ENCODE assay signal across 19 cellular contexts in genomic region chr1:21129407-21129806, GRCh38.
"Had no signal": no experiment of that assay in that cellular context is flagged by ENCODE, and none has a peak within 500 bp of the region (broad histone marks: within the 10 kb centered on the region; RNA-seq: fewer than 3 reads in every experiment).

No MANE protein-coding gene starts in this region.

- H3K27ac Mint-ChIP-seq: activated naive CD4-positive, alpha-beta T cell treated with anti-CD3 and anti-CD28 coated beads, Interleukin-2, amount 10 ng/mL, durations not matched to agents 7 days and 5 days; activated T-cell treated with anti-CD3 and anti-CD28 coated beads, Interleukin-2, amount 50 U/mL, for 72 hours; memory B cell; neural progenitor cell; stimulated activated naive B cell treated with anti-CD40 and anti-IgM and Interleukin-4, amounts not matched to agents 10 μg/mL and 1 μg/mL and 100 μg/mL, for 72 hours; T-cell had no signal

- DNase-seq: activated CD4-positive, alpha-beta T cell treated with anti-CD3 and anti-CD28 coated beads, Interleukin-2, amount 50 U/mL, for 4 hours; activated effector memory CD4-positive, alpha-beta T cell treated with Interleukin-2 at 50 U/mL for 16 hours; activated naive CD4-positive, alpha-beta T cell treated with anti-CD3 and anti-CD28 coated beads, Interleukin-2, amount 10 ng/mL, durations not matched to agents 7 days and 5 days; activated T-cell treated with anti-CD3 and anti-CD28 coated beads, Interleukin-2, amount 50 U/mL, for 72 hours; dermis blood vessel endothelial cell; effector CD8-positive, alpha-beta T cell; hypothalamus; islet precursor cell; left cardiac atrium; stimulated activated CD4-positive, alpha-beta T cell treated with anti-CD3 and anti-CD28 coated beads, Interleukin-2, amount 100 ng/mL, for 48 hours; stimulated activated CD8-positive, alpha-beta memory T cell treated with anti-CD3 and anti-CD28 coated beads, Interleukin-4, amount 100 ng/mL, for 48 hours; stimulated activated naive B cell treated with anti-CD40 and anti-IgM and Interleukin-4, amounts not matched to agents 10 μg/mL and 1 μg/mL and 100 μg/mL, for 72 hours; T-cell; T-helper 9 cell; transverse colon; uterus had no signal

- H3K9me3 Mint-ChIP-seq: activated naive CD4-positive, alpha-beta T cell treated with anti-CD3 and anti-CD28 coated beads, Interleukin-2, amount 10 ng/mL, durations not matched to agents 7 days and 5 days; activated T-cell treated with anti-CD3 and anti-CD28 coated beads, Interleukin-2, amount 50 U/mL, for 72 hours; T-cell had no signal

- H3K4me3 Mint-ChIP-seq: activated naive CD4-positive, alpha-beta T cell treated with anti-CD3 and anti-CD28 coated beads, Interleukin-2, amount 10 ng/mL, durations not matched to agents 7 days and 5 days; activated T-cell treated with anti-CD3 and anti-CD28 coated beads, Interleukin-2, amount 50 U/mL, for 72 hours; memory B cell; neural progenitor cell; stimulated activated naive B cell treated with anti-CD40 and anti-IgM and Interleukin-4, amounts not matched to agents 10 μg/mL and 1 μg/mL and 100 μg/mL, for 72 hours; T-cell had no signal

- H3K4me1 Mint-ChIP-seq: activated naive CD4-positive, alpha-beta T cell treated with anti-CD3 and anti-CD28 coated beads, Interleukin-2, amount 10 ng/mL, durations not matched to agents 7 days and 5 days; memory B cell; neural progenitor cell; T-cell had no signal

- H3K4me3 ChIP-seq: neural progenitor cell, prostate gland, transverse colon, uterus had no signal

- ATAC-seq: activated T-cell treated with anti-CD3 and anti-CD28 coated beads, Interleukin-2, amount 50 U/mL, for 72 hours; left cardiac atrium; stimulated activated naive B cell treated with anti-CD40 and anti-IgM and Interleukin-4, amounts not matched to agents 10 μg/mL and 1 μg/mL and 100 μg/mL, for 72 hours; T-cell had no signal

- H3K27me3 Mint-ChIP-seq: activated naive CD4-positive, alpha-beta T cell treated with anti-CD3 and anti-CD28 coated beads, Interleukin-2, amount 10 ng/mL, durations not matched to agents 7 days and 5 days; memory B cell; stimulated activated naive B cell treated with anti-CD40 and anti-IgM and Interleukin-4, amounts not matched to agents 10 μg/mL and 1 μg/mL and 100 μg/mL, for 72 hours; T-cell had no signal
